8 cellular contexts compared by ENCODE assay signal in genomic region chr1:203629509-203630082, GRCh38. TPM values are rescaled to one million over a fixed set of nuclear protein-coding genes. Genes with fewer than 3 reads are reported as not detected.
DNase-seq lines count a peak whose midpoint lies in the region; ATAC-seq lines count a peak whose summit lies in the region.

No MANE protein-coding gene starts in this region.

- H3K79me1 ChIP-seq in mesendoderm (ENCODE audit: low read length), result peaks cover 12% of the 10 kb centered on the region

- H3K9ac ChIP-seq in mesendoderm (ENCODE audit: low read length), result peak overlapping the region; percentile 75

- H3K27ac Mint-ChIP-seq in activated CD4-positive, alpha-beta T cell treated with anti-CD3 and anti-CD28 coated beads, Interleukin-2, amount 10 ng/mL, durations not matched to agents 7 days and 5 days, result peak overlapping the region; percentile 89
- peak overlapping the region; percentile 98 for H3K27ac Mint-ChIP-seq in effector memory CD8-positive, alpha-beta T cell

- H2BK5ac ChIP-seq in mesendoderm (ENCODE audit: low read length), result no peak overlapping the region

- peaks cover 58% of the 10 kb centered on the region for H3K4me1 Mint-ChIP-seq in activated CD4-positive, alpha-beta T cell treated with anti-CD3 and anti-CD28 coated beads, Interleukin-2, amount 10 ng/mL, durations not matched to agents 7 days and 5 days
- peaks cover 60 to 67% of the 10 kb centered on the region in 2 donors for H3K4me1 Mint-ChIP-seq in effector memory CD8-positive, alpha-beta T cell (ENCODE audit: low read depth in 2 of 2)

- H3K27me3 Mint-ChIP-seq in activated CD4-positive, alpha-beta T cell treated with anti-CD3 and anti-CD28 coated beads, Interleukin-2, amount 10 ng/mL, durations not matched to agents 7 days and 5 days, result no peaks in the 10 kb centered on the region
- H3K27me3 Mint-ChIP-seq in effector memory CD8-positive, alpha-beta T cell, result no peaks in the 10 kb centered on the region

- no peak overlapping the region for H2AK5ac ChIP-seq in mesendoderm (ENCODE audit: low read length)

- no peak overlapping the region for H3K23ac ChIP-seq in mesendoderm (ENCODE audit: low read length)

- peaks cover 4% of the 10 kb centered on the region for H3K79me2 ChIP-seq in mesendoderm (ENCODE audit: control insufficient read depth, insufficient read depth, low read length)

- H3K36me3 Mint-ChIP-seq in activated CD4-positive, alpha-beta T cell treated with anti-CD3 and anti-CD28 coated beads, Interleukin-2, amount 10 ng/mL, durations not matched to agents 7 days and 5 days (ENCODE audit: low read depth), result peaks cover 45% of the 10 kb centered on the region
- H3K36me3 Mint-ChIP-seq in effector memory CD8-positive, alpha-beta T cell (ENCODE audit: insufficient read depth), result peaks cover 67% of the 10 kb centered on the region

- H3K56ac ChIP-seq in mesendoderm (ENCODE audit: low read length), result peak overlapping the region; percentile 88

- H2BK15ac ChIP-seq in mesendoderm (replicated peaks; ENCODE audit: low read depth), result no peak overlapping the region

- peak; percentile 26 for ATAC-seq in effector memory CD8-positive, alpha-beta T cell (replicated peaks)
- ATAC-seq in GM21528 (IDR thresholded peaks at IDR 0.05; ENCODE audit: low FRiP score, unreplicated experiment) (no peak), GM21529 (IDR thresholded peaks at IDR 0.05; ENCODE audit: unreplicated experiment) (no peak)

- H3K4me3 ChIP-seq in mesendoderm (ENCODE audit: low read length), result peak overlapping the region; percentile 46

- H3K9me3 Mint-ChIP-seq in activated CD4-positive, alpha-beta T cell treated with anti-CD3 and anti-CD28 coated beads, Interleukin-2, amount 10 ng/mL, durations not matched to agents 7 days and 5 days, result no peaks in the 10 kb centered on the region
- H3K9me3 Mint-ChIP-seq in effector memory CD8-positive, alpha-beta T cell, result no peaks in the 10 kb centered on the region

- CTCF ChIA-PET in activated CD4-positive, alpha-beta T cell treated with anti-CD3 and anti-CD28 coated beads, Interleukin-2, amount 10 ng/mL, durations not matched to agents 7 days and 5 days (lab: Charles Lee), result interaction anchor here (0.6 to 2.3 kb wide), 8 partner anchors 8 to 125 kb away, joined by 3 to 5 read pairs (median 3); no protein-coding TSS in a partner anchor

- no peak overlapping the region for H4K8ac ChIP-seq in mesendoderm (ENCODE audit: low read depth, low read length)

- peak; percentile 43 for DNase-seq in SIG-M5 treated with dmso at 0.1 percent for 504 hours (lab: John Stamatoyannopoulos, UW; ENCODE audit: unreplicated experiment)
- no peak for DNase-seq in SIG-M5 (lab: John Stamatoyannopoulos, UW)
- peak; percentile 62 for DNase-seq in activated CD4-positive, alpha-beta T cell treated with anti-CD3 and anti-CD28 coated beads, Interleukin-2, amount 10 ng/mL, durations not matched to agents 7 days and 5 days
- peak; percentile 52 to 58 (median 53) for DNase-seq in effector memory CD8-positive, alpha-beta T cell
- peak; percentile 73 for DNase-seq in mesendoderm
- peak; percentile 49 to 73 for DNase-seq in stimulated activated CD8-positive, alpha-beta memory T cell treated with anti-CD3 and anti-CD28 coated beads, Interleukin-7, amount 100 ng/mL, for 48 hours (ENCODE audit: extremely low read depth in 1 of 2, low read depth in 1 of 2)

- POLR2A ChIA-PET in activated CD4-positive, alpha-beta T cell treated with anti-CD3 and anti-CD28 coated beads, Interleukin-2, amount 10 ng/mL, durations not matched to agents 7 days and 5 days (lab: Charles Lee), result no interaction called here

- peak overlapping the region; percentile 48 for H3K27ac ChIP-seq in mesendoderm (ENCODE audit: low read depth, low read length)

- peaks cover 3% of the 10 kb centered on the region for H3K27me3 ChIP-seq in mesendoderm (ENCODE audit: insufficient read depth, low read length, poor library complexity)

- no peak overlapping the region for H4K5ac ChIP-seq in mesendoderm (ENCODE audit: low read length)

- no peaks in the 10 kb centered on the region for H3K36me3 ChIP-seq in mesendoderm (ENCODE audit: control insufficient read depth, insufficient read depth, low read length)

- H3K4me2 ChIP-seq in mesendoderm (ENCODE audit: low read length), result peak overlapping the region; percentile 82

- no CpG with 5 or more reads among the region's 35 CpGs for WGBS in mesendoderm (ENCODE audit: extremely low coverage, insufficient coverage, low lambda C conversion rate)

- H3K4me3 Mint-ChIP-seq in activated CD4-positive, alpha-beta T cell treated with anti-CD3 and anti-CD28 coated beads, Interleukin-2, amount 10 ng/mL, durations not matched to agents 7 days and 5 days, result peak overlapping the region; percentile 94
- peak overlapping the region; percentile 98 to 99 for H3K4me3 Mint-ChIP-seq in effector memory CD8-positive, alpha-beta T cell

- peak overlapping the region; percentile 43 for H3K18ac ChIP-seq in mesendoderm (ENCODE audit: low read length)

- H3K4ac ChIP-seq in mesendoderm (ENCODE audit: low read depth, low read length), result no peak overlapping the region

- no peak overlapping the region for H2BK120ac ChIP-seq in mesendoderm (ENCODE audit: low read depth, low read length)

- H3K4me1 ChIP-seq in mesendoderm (ENCODE audit: control insufficient read depth, low read depth, low read length), result peaks cover 5% of the 10 kb centered on the region

RNA-seq across cellular contexts. Expression of gene ATP2B4, which starts 3.0 kb away (rescaled TPM):
- 10 to 100 TPM; 77.8 to 82.4 TPM for total RNA-seq in activated CD4-positive, alpha-beta T cell treated with anti-CD3 and anti-CD28 coated beads, Interleukin-2, amount 10 ng/mL, durations not matched to agents 7 days and 5 days
- 9.3 TPM for polyA plus RNA-seq in mesendoderm (2013, experiment 1 of 2)
- 8.2 TPM for polyA plus RNA-seq in mesendoderm (2013, experiment 2 of 2)
